ENCODE assay signal across 1 cellular context in the genomic region with DNA sequence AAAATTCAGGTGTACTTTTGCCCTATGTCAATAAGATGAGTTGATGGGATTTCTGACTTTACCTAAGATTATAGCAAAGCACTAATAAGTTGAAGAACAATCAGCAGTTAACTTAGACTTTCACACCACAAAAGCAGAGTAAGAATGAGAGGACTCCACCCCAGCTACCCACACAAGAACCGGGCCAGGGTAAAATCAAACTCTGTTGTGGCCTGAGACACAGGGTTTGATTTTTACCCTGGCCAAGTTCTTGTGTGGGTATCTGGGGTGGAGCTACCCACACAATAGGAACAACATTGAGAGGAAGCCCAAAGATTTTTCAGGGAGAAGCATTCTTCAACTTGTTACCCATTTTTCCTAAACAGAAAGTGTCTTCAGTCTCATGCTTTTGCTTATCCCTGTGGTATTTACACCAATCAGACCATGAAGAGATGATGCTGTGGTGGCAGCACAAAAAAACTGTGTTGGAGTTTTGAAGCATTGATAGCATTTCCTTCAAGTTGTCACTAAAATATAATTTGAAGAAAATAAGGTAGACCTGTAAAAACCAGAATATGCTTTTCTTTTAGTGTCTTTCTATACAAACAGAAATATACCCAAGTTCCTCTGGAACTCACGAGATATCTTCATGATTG.
TF ChIP-seq lines count a peak whose summit lies in the region.

No MANE protein-coding gene starts in this region.

TF ChIP-seq in SK-N-SH, 30 proteins besides CTCF, POLR2A, EP300 and RAD21 (continued from another document):
- TF ChIP-seq REST (IDR thresholded peaks at IDR 0.05; ENCODE audit: low read depth, low read length): no peak
